In genomic region chr11:100203789-100204188, GRCh38 we compare ENCODE assay signal across 25 cellular contexts.
"Had no signal": no experiment of that assay in that cellular context is flagged by ENCODE, and none has a peak within 500 bp of the region (broad histone marks: within the 10 kb centered on the region; RNA-seq: fewer than 3 reads in every experiment).

No MANE protein-coding gene starts in this region.

- DNase-seq: effector memory CD8-positive, alpha-beta T cell; hypothalamus; left ventricle myocardium superior; mesenchymal stem cell; midbrain; naive thymus-derived CD4-positive, alpha-beta T cell; nucleus accumbens; stimulated activated CD4-positive, alpha-beta T cell treated with anti-CD3 and anti-CD28 coated beads, Interleukin-12 subunit alpha, Interleukin-12 subunit beta, amount 100 ng/mL, for 4 hours; stimulated activated CD4-positive, alpha-beta T cell treated with anti-CD3 and anti-CD28 coated beads, Interleukin-1b, Interleukin-23, amount 100 ng/mL, for 48 hours; stimulated activated CD4-positive, alpha-beta T cell treated with anti-CD3 and anti-CD28 coated beads, Interleukin-4, amount 100 ng/mL, for 1 hour; stimulated activated CD8-positive, alpha-beta memory T cell treated with anti-CD3 and anti-CD28 coated beads, Interleukin-4, amount 100 ng/mL, for 48 hours; stimulated activated naive CD4-positive, alpha-beta T cell; stimulated activated naive CD8-positive, alpha-beta T cell treated with anti-CD3 and anti-CD28 coated beads, Interleukin-15, amount 100 ng/mL, for 72 hours; upper lobe of left lung had no signal

- H3K27me3 ChIP-seq: right atrium auricular region, tibial nerve, upper lobe of left lung had no signal

- H3K4me3 ChIP-seq: coronary artery, lung, prostate gland, right atrium auricular region, smooth muscle cell, tibial nerve, upper lobe of left lung had no signal

- ATAC-seq: effector memory CD8-positive, alpha-beta T cell; left ventricle myocardium superior; naive thymus-derived CD4-positive, alpha-beta T cell; sciatic nerve; stimulated activated naive CD8-positive, alpha-beta T cell treated with anti-CD3 and anti-CD28 coated beads, Interleukin-15, amount 100 ng/mL, for 72 hours had no signal

- FAIRE-seq: endometrium, frontal cortex, keratinocyte, urothelium cell line had no signal

- H3K36me3 ChIP-seq: prostate gland, right atrium auricular region, tibial nerve, upper lobe of left lung had no signal

- H3K27ac ChIP-seq: coronary artery, prostate gland, right atrium auricular region, tibial nerve, upper lobe of left lung had no signal
